ENCODE assay signal across 1 cellular context in the genomic region with DNA sequence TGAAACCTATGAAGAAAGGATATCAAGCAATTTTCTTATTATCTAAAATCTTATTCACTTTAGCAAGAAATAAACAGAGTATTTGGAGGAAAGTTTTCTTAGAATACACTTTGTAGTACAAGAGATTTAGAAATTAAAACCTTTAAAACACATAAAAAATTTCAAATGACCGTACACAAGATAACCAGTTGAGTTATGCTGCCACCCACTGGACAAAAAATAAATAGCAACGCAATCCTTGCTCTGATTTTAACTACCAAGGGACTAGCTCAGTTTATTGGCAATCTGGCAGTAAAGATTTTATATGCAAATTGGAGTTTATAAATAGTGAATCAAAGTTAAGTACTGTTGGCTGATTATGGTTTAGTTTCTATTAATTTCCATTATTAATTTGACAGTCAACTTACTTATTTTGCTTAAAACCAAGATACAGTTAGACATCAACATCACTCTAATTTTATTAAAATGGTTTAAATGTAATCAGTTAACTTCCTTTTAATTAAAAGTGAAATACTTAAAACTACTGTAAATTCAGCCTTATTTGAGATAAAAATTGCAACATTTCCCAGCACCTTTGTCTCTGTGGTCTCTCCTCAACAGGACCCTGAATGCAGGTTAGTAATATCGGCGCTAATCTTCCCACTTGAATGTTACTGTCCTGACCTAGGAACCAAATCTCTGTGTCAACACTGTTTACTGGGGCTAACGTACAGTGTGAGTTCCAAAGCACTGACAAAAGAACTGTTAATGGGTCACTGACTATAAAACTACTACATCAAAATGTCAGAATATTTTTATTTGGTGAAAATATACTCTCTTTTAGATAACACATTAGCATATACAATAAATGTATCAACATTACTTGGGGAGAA.
TF ChIP-seq lines count a peak whose summit lies in the region.

No MANE protein-coding gene starts in this region.

TF ChIP-seq in HCT116, 20 proteins besides CTCF, POLR2A, EP300 and RAD21 (continued from another document):
- no peak for TF ChIP-seq SRF (IDR thresholded peaks at IDR 0.05; ENCODE audit: low read depth)
- no peak for TF ChIP-seq ZBTB33 (IDR thresholded peaks at IDR 0.05; ENCODE audit: extremely low read depth, insufficient replicate concordance, low read length)
- TF ChIP-seq EZH2phosphoT487 (IDR thresholded peaks at IDR 0.05; ENCODE audit: borderline replicate concordance), result no peak
- no peak for TF ChIP-seq TCF7L2 (IDR thresholded peaks at IDR 0.05; ENCODE audit: borderline replicate concordance, extremely low read depth, insufficient read depth, insufficient read length)
- TF ChIP-seq, protein P1, sequence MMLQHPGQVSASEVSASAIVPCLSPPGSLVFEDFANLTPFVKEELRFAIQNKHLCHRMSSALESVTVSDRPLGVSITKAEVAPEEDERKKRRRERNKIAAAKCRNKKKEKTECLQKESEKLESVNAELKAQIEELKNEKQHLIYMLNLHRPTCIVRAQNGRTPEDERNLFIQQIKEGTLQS (IDR thresholded peaks at IDR 0.05), result no peak
- TF ChIP-seq POLR2AphosphoS5 (IDR thresholded peaks at IDR 0.05; ENCODE audit: low read depth, low read length), result no peak
- TF ChIP-seq CEBPB (IDR thresholded peaks at IDR 0.05; ENCODE audit: low read depth), result no peak
- TF ChIP-seq CBX3 (IDR thresholded peaks at IDR 0.05; ENCODE audit: low read depth), result no peak
- no peak for TF ChIP-seq ZFX (IDR thresholded peaks at IDR 0.05)
- TF ChIP-seq EZH2 (IDR thresholded peaks at IDR 0.05), result no peak
TF ChIP-seq in HCT116: peak in this region for 0.
